In the genomic region with DNA sequence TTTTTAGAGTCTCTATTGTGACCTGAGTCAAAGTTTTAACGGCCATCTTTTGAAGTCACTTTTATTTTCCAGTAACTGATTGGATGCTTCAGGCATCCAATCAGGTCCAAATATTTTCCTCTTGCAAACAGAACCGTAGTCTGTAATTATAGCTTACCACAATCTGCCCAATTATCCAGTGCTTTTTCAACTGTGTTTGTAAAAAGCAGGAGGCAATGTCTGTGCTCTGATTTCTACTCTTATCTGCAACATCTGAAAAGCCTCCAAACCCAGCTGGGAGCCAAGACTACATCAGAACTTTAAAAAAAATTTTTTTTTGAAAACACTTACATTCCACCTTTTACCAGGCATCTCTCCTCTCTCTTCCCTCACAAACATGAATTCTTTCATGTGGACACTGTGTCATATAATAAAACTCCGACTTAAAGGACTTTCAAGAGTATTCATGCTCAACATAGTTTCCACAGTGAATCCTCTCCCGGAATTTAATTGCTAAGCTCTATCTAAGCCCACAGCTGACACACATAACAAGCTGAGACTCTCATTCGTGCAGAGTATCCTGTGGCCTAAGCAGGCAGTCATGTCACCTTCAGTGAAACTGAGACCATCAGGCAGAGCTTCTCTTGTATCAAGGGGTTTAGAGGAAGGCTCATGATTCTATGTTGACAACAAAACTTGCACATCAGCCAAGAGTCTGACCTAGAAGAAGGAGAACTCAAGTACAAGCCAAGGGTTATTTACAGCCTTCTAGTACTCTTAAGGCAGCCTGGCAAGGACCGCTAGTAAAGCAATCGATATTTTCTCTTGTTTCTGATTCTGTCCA, we compare ENCODE assay signal across 16 cellular contexts.
DNase-seq lines count a peak whose midpoint lies in the region; ATAC-seq, FAIRE-seq and TF ChIP-seq lines count a peak whose summit lies in the region.
"Had no signal": no experiment of that assay in that cellular context is flagged by ENCODE, and none has a peak within 500 bp of the region (broad histone marks: within the 10 kb centered on the region; RNA-seq: fewer than 3 reads in every experiment).

No MANE protein-coding gene starts in this region.

- no peaks in the 10 kb centered on the region for H3K36me3 ChIP-seq in pancreas

- DNase-seq in Calu3 (no peak), H9 (no peak), dedifferentiated amniotic fluid mesenchymal stem cell (ENCODE audit: extremely low spot score) (peak; percentile 71), pancreas (peak in 1 of 6 donors; percentile 12), NCI-H345 treated with DMSO at 0.1 percent for 48 hours (lab: John Stamatoyannopoulos, UW; ENCODE audit: unreplicated experiment) (no peak)
- DNase-seq: activated naive CD8-positive, alpha-beta T cell treated with anti-CD3 and anti-CD28 coated beads, Interleukin-2, amount 50 U/mL, for 24 hours; activated T-cell treated with anti-CD3 and anti-CD28 coated beads, Interleukin-2, amount 50 U/mL, for 1 hour; CD4-positive, alpha-beta memory T cell; Kasumi-1; NCI-H2081 treated with DMSO at 0.1 percent for 48 hours had no signal

- H3K4me3 Mint-ChIP-seq in Calu3 (ENCODE audit: low read depth, unreplicated experiment) (no peak overlapping the region), H9 (no peak overlapping the region)
- H3K4me3 Mint-ChIP-seq: activated naive CD8-positive, alpha-beta T cell treated with anti-CD3 and anti-CD28 coated beads, Interleukin-2, amount 50 U/mL, for 24 hours; CD4-positive, alpha-beta memory T cell had no signal

- no CpG with 5 or more reads among the region's 7 CpGs for WGBS in H9 (ENCODE audit: extremely low coverage, insufficient read length, low lambda C conversion rate)
- WGBS in pancreas, 2 donors: 58 to 63% methylated on average over 7 of the region's 7 CpGs

- H3K36me3 Mint-ChIP-seq in Calu3 (ENCODE audit: insufficient read depth, unreplicated experiment) (no peaks in the 10 kb centered on the region), H9 (ENCODE audit: insufficient read depth in 1 of 3, low read depth in 3 of 3) (peaks cover 0 to 11% (median 0%) of the 10 kb centered on the region in 3 experiments; a peak in 1 of 7 replicates)
- H3K36me3 Mint-ChIP-seq: CD4-positive, alpha-beta memory T cell had no signal

- H3K23me2 ChIP-seq in H9 (ENCODE audit: insufficient read length, low read depth, low read length, poor library complexity, severe bottlenecking): no peaks in the 10 kb centered on the region

- H4K91ac ChIP-seq in H9 (ENCODE audit: insufficient read length, low read depth, low read length): no peak overlapping the region

- FAIRE-seq in pancreas (lab: Jason Lieb, UNC): no peak

- no peak overlapping the region for H2BK20ac ChIP-seq in H9 (ENCODE audit: low read depth, low read length, poor library complexity, severe bottlenecking)

- no peak overlapping the region for H2AK5ac ChIP-seq in H9 (ENCODE audit: insufficient read length, low read length)

- H3K9ac ChIP-seq in H9 (ENCODE audit: extremely low read depth, insufficient read length, low read length): no peak overlapping the region

- H3K4me1 ChIP-seq in H9 (ENCODE audit: insufficient read depth, low read length): no peaks in the 10 kb centered on the region
- peaks cover 0 to 13% (median 12%) of the 10 kb centered on the region in 3 donors for H3K4me1 ChIP-seq in pancreas

- no peak overlapping the region for H2BK5ac ChIP-seq in H9 (ENCODE audit: insufficient read length, low read length)

- no peak overlapping the region for H3K4me2 ChIP-seq in H9 (ENCODE audit: insufficient read depth, insufficient read length, low read length)

- no peak overlapping the region for H3K56ac ChIP-seq in H9 (ENCODE audit: insufficient read length, low read depth, low read length)

- no peaks in the 10 kb centered on the region for H4K20me1 ChIP-seq in H9 (ENCODE audit: control insufficient read depth, insufficient read depth, insufficient read length)

- intact Hi-C loops in Calu3 (cut with micrococcal nuclease; ENCODE audit: unreplicated experiment): loop anchor here (10.0 kb wide), 1 partner anchor 62 kb away; no protein-coding TSS in a partner anchor
- intact Hi-C loops in pancreas (cut with DNase I): no loop called here

- H3K23ac ChIP-seq in H9 (ENCODE audit: insufficient read length, low read depth, low read length): no peak overlapping the region

- BruUV-seq in Calu3 (replicated peaks; lab: Mats Ljungman, UMichigan): no TSS peak

- no peak overlapping the region for H3K18ac ChIP-seq in H9 (ENCODE audit: insufficient read length, low read depth, low read length)

- H3K27me3 Mint-ChIP-seq in Calu3 (ENCODE audit: unreplicated experiment) (no peaks in the 10 kb centered on the region), H9 (ENCODE audit: low read depth) (no peaks in the 10 kb centered on the region)
- H3K27me3 Mint-ChIP-seq: activated naive CD8-positive, alpha-beta T cell treated with anti-CD3 and anti-CD28 coated beads, Interleukin-2, amount 50 U/mL, for 24 hours; CD4-positive, alpha-beta memory T cell had no signal

- H4K8ac ChIP-seq in H9 (replicated peaks; ENCODE audit: insufficient read length, low read depth, low read length): no peak overlapping the region

- no peak overlapping the region for H3K27ac ChIP-seq in H9 (ENCODE audit: insufficient read length, low read depth, low read length)
- peak overlapping the region in 1 of 4 donors; percentile 59 for H3K27ac ChIP-seq in pancreas
- H3K27ac ChIP-seq: HL-60 had no signal

- no peak overlapping the region for H3T11ph ChIP-seq in H9 (ENCODE audit: low read length)

- ATAC-seq in pancreas: peak; percentile 65 to 84 (median 76)
- ATAC-seq in HG03108 (IDR thresholded peaks at IDR 0.05; ENCODE audit: unreplicated experiment): no peak
- ATAC-seq in HG03457 (IDR thresholded peaks at IDR 0.05; ENCODE audit: unreplicated experiment): no peak
- ATAC-seq in HG02973 (IDR thresholded peaks at IDR 0.05; ENCODE audit: unreplicated experiment): no peak
- ATAC-seq: activated naive CD8-positive, alpha-beta T cell treated with anti-CD3 and anti-CD28 coated beads, Interleukin-2, amount 50 U/mL, for 24 hours; HCT116; Panc1 had no signal

- H3K4me3 ChIP-seq in pancreas: no peak overlapping the region

- no peaks in the 10 kb centered on the region for H3K79me1 ChIP-seq in H9 (ENCODE audit: insufficient read depth, low read depth, low read length, poor library complexity, severe bottlenecking)

- H3K9me3 ChIP-seq in H9 (ENCODE audit: control insufficient read depth, low read depth, low read length) (no peaks in the 10 kb centered on the region), pancreas (no peaks in the 10 kb centered on the region)

- no peak overlapping the region for H2BK15ac ChIP-seq in H9 (ENCODE audit: low read depth, low read length)

- H2AFZ ChIP-seq in H9 (ENCODE audit: low read length): no peak overlapping the region

- H4K5ac ChIP-seq in H9 (ENCODE audit: insufficient read length, low read depth, low read length): no peak overlapping the region

- H3K4ac ChIP-seq in H9 (ENCODE audit: low read depth, low read length): no peak overlapping the region

- H3K4me1 Mint-ChIP-seq in Calu3 (ENCODE audit: low read depth, unreplicated experiment): peaks cover 13% of the 10 kb centered on the region
- no peaks in the 10 kb centered on the region for H3K4me1 Mint-ChIP-seq in H9
- H3K4me1 Mint-ChIP-seq: activated naive CD8-positive, alpha-beta T cell treated with anti-CD3 and anti-CD28 coated beads, Interleukin-2, amount 50 U/mL, for 24 hours; CD4-positive, alpha-beta memory T cell had no signal

- no peaks in the 10 kb centered on the region for H3K27me3 ChIP-seq in H9 (ENCODE audit: insufficient read depth, low read length)
- no peaks in the 10 kb centered on the region for H3K27me3 ChIP-seq in pancreas

- H3K9me3 Mint-ChIP-seq in Calu3 (ENCODE audit: low read depth, unreplicated experiment): no peaks in the 10 kb centered on the region
- peaks cover 11 to 12% of the 10 kb centered on the region in 2 experiments for H3K9me3 Mint-ChIP-seq in H9

- no peaks in the 10 kb centered on the region for H3K79me2 ChIP-seq in H9 (ENCODE audit: insufficient read depth, low read length)

- TF ChIP-seq CTCF in Calu3 (IDR thresholded peaks at IDR 0.05; ENCODE audit: unreplicated experiment): no peak
- no peak for TF ChIP-seq CTCF in H9 (conservative IDR thresholded peaks at IDR 0.05)
- no peak for TF ChIP-seq CTCF in pancreas (IDR thresholded peaks at IDR 0.05)

- no peak overlapping the region for H3K14ac ChIP-seq in H9 (ENCODE audit: insufficient read depth, low read length)

- H3K27ac Mint-ChIP-seq in Calu3 (ENCODE audit: unreplicated experiment) (peak overlapping the region; percentile 12), H9 (no peak overlapping the region; a peak in 1 of 7 replicates)
- H3K27ac Mint-ChIP-seq: activated naive CD8-positive, alpha-beta T cell treated with anti-CD3 and anti-CD28 coated beads, Interleukin-2, amount 50 U/mL, for 24 hours; CD4-positive, alpha-beta memory T cell had no signal

- no peak overlapping the region for H2BK120ac ChIP-seq in H9 (ENCODE audit: low read depth, low read length, poor library complexity, severe bottlenecking)

- CTCF ChIA-PET in Calu3 (lab: Charles Lee): no interaction called here

- peak overlapping the region; percentile 52 for H2BK12ac ChIP-seq in H9 (ENCODE audit: insufficient read length, low read depth, low read length)

Comparison
In these comparisons a context has a peak if more than half of its experiments do, and no peak if none do; other contexts are left out.
1. ATAC-seq: peak in pancreas (4 of 4); none in HG03108 (single experiment), HG03457 (single experiment) and HG02973 (single experiment).